ENCODE assay signal across 26 cellular contexts in genomic region chr18:28065793-28066186, GRCh38.
DNase-seq lines count a peak whose midpoint lies in the region; ATAC-seq, FAIRE-seq and TF ChIP-seq lines count a peak whose summit lies in the region.
"Had no signal": no experiment of that assay in that cellular context is flagged by ENCODE, and none has a peak within 500 bp of the region (broad histone marks: within the 10 kb centered on the region; RNA-seq: fewer than 3 reads in every experiment).

No MANE protein-coding gene starts in this region.

- no peak overlapping the region for H3K4me3 ChIP-seq in GM23338
- H3K4me3 ChIP-seq in SJCRH30: no peak overlapping the region
- no peak overlapping the region for H3K4me3 ChIP-seq in osteoblast (ENCODE audit: insufficient read depth, low read length)
- H3K4me3 ChIP-seq: adrenal gland, PC-9, sigmoid colon, tibial nerve had no signal

- no peak overlapping the region for H3K4me3 Mint-ChIP-seq in GM23338
- H3K4me3 Mint-ChIP-seq: activated CD4-positive, alpha-beta T cell treated with anti-CD3 and anti-CD28 coated beads, Interleukin-2, amount 10 ng/mL, durations not matched to agents 24 days and 14 days; CD4-positive, alpha-beta memory T cell; central memory CD8-positive, alpha-beta T cell; natural killer cell treated with Interleukin-12 subunit alpha and Interleukin-12 subunit beta and Interleukin-15 and Interleukin-18, amount 100 ng/mL, for 72 hours had no signal

- DNase-seq in GM23338 (ENCODE audit: low spot score) (no peak), SJCRH30 (no peak), epithelial cell of prostate (ENCODE audit: low read depth, low spot score) (no peak), osteoblast (ENCODE audit: insufficient read length, low spot score, missing footprints) (peak; percentile 59), RCC 7860 (ENCODE audit: low spot score) (no peak)
- no peak for DNase-seq in stimulated activated CD4-positive, alpha-beta T cell treated with anti-CD3 and anti-CD28 coated beads, Interleukin-2, amount 100 ng/mL, for 48 hours
- DNase-seq: activated CD4-positive, alpha-beta T cell treated with anti-CD3 and anti-CD28 coated beads, Interleukin-2, amount 10 ng/mL, durations not matched to agents 24 days and 14 days; activated naive CD4-positive, alpha-beta T cell; activated T-cell treated with anti-CD3 and anti-CD28 coated beads, Interleukin-2, amount 50 U/mL, for 48 hours; adrenal gland; CD4-positive, alpha-beta memory T cell; hypothalamus; left ventricle myocardium superior; NCI-H146; NCI-H510A treated with DMSO at 0.1 percent for 48 hours; NK-92 treated with Interleukin-12 subunit alpha and Interleukin-12 subunit beta, amount 100 ng/mL, for 24 hours; PC-9; sigmoid colon; stimulated activated CD8-positive, alpha-beta memory T cell treated with anti-CD3 and anti-CD28 coated beads, Interleukin-4, amount 100 ng/mL, for 48 hours; T-helper 2 cell had no signal

- H4K20me1 ChIP-seq in GM23338 (replicated peaks; ENCODE audit: insufficient read depth) (no peaks in the 10 kb centered on the region), osteoblast (ENCODE audit: insufficient read depth, low read length) (no peaks in the 10 kb centered on the region)

- no peaks in the 10 kb centered on the region for H3K27me3 Mint-ChIP-seq in GM23338 (ENCODE audit: insufficient read depth, low read depth, poor library complexity)
- H3K27me3 Mint-ChIP-seq: activated CD4-positive, alpha-beta T cell treated with anti-CD3 and anti-CD28 coated beads, Interleukin-2, amount 10 ng/mL, durations not matched to agents 24 days and 14 days; CD4-positive, alpha-beta memory T cell; central memory CD8-positive, alpha-beta T cell; natural killer cell treated with Interleukin-12 subunit alpha and Interleukin-12 subunit beta and Interleukin-15 and Interleukin-18, amount 100 ng/mL, for 72 hours had no signal

- no peaks in the 10 kb centered on the region for H3F3A ChIP-seq in GM23338 (replicated peaks; ENCODE audit: low read depth)

- H3K27ac ChIP-seq in GM23338 (ENCODE audit: low read depth) (peak overlapping the region; percentile 12; the same call in 1 of the 2 replicates), SJCRH30 (peak overlapping the region; percentile 65), epithelial cell of prostate (peak overlapping the region; percentile 36), osteoblast (ENCODE audit: low read depth, low read length) (peak overlapping the region; percentile 95)
- H3K27ac ChIP-seq: PC-9, sigmoid colon, tibial nerve, VCaP had no signal

- H3K4me2 ChIP-seq in GM23338 (no peak overlapping the region), osteoblast (ENCODE audit: insufficient read depth, low read length) (peak overlapping the region; percentile 27)
- H3K4me2 ChIP-seq: PC-9 had no signal

- no peak overlapping the region for H2AFZ ChIP-seq in GM23338
- H2AFZ ChIP-seq in osteoblast (ENCODE audit: low read length): no peak overlapping the region
- H2AFZ ChIP-seq: PC-9 had no signal

- H3K36me3 ChIP-seq in GM23338 (ENCODE audit: insufficient read depth) (peaks cover 4% of the 10 kb centered on the region; the same call in 1 of the 2 replicates), SJCRH30 (no peaks in the 10 kb centered on the region), osteoblast (ENCODE audit: insufficient read depth, low read length) (no peaks in the 10 kb centered on the region)
- H3K36me3 ChIP-seq: adrenal gland, sigmoid colon, tibial nerve had no signal

- H3K9me3 ChIP-seq in SJCRH30 (replicated peaks) (no peaks in the 10 kb centered on the region), osteoblast (ENCODE audit: low read depth, low read length) (peaks cover 2% of the 10 kb centered on the region)
- H3K9me3 ChIP-seq: adrenal gland, sigmoid colon, tibial nerve had no signal

- no peaks in the 10 kb centered on the region for H3K9me2 ChIP-seq in GM23338 (ENCODE audit: insufficient read depth)

- H3K4me1 Mint-ChIP-seq in GM23338: peaks cover 19% of the 10 kb centered on the region
- H3K4me1 Mint-ChIP-seq: activated CD4-positive, alpha-beta T cell treated with anti-CD3 and anti-CD28 coated beads, Interleukin-2, amount 10 ng/mL, durations not matched to agents 24 days and 14 days; CD4-positive, alpha-beta memory T cell; central memory CD8-positive, alpha-beta T cell had no signal

- no peaks in the 10 kb centered on the region; the same call in 1 of the 3 replicates for H3K9me3 Mint-ChIP-seq in GM23338
- H3K9me3 Mint-ChIP-seq: activated CD4-positive, alpha-beta T cell treated with anti-CD3 and anti-CD28 coated beads, Interleukin-2, amount 10 ng/mL, durations not matched to agents 24 days and 14 days had no signal

- peaks cover 8% of the 10 kb centered on the region for H3K4me1 ChIP-seq in GM23338 (ENCODE audit: insufficient read depth)
- 0 out of 2 replicates have a peak, but pooled peaks cover 7% of the 10 kb centered on the region for H3K4me1 ChIP-seq in SJCRH30
- H3K4me1 ChIP-seq in osteoblast (ENCODE audit: insufficient read depth, low read length): peaks cover 42% of the 10 kb centered on the region
- H3K4me1 ChIP-seq: sigmoid colon, tibial nerve had no signal

- no peak for TF ChIP-seq CTCF in GM23338 (conservative IDR thresholded peaks at IDR 0.05; ENCODE audit: low read depth in 2 of 2)
- no peak for TF ChIP-seq CTCF in osteoblast (IDR thresholded peaks at IDR 0.05; ENCODE audit: extremely low read depth, low read depth, low read length)

- H3K79me2 ChIP-seq in GM23338 (replicated peaks; ENCODE audit: insufficient read depth) (peaks cover 4% of the 10 kb centered on the region; the same call in 1 of the 2 replicates), osteoblast (ENCODE audit: insufficient read depth, low read length) (peaks cover 65% of the 10 kb centered on the region)

- no peaks in the 10 kb centered on the region for H3K36me3 Mint-ChIP-seq in GM23338 (ENCODE audit: low read depth)
- H3K36me3 Mint-ChIP-seq: CD4-positive, alpha-beta memory T cell; natural killer cell treated with Interleukin-12 subunit alpha and Interleukin-12 subunit beta and Interleukin-15 and Interleukin-18, amount 100 ng/mL, for 72 hours had no signal

- ATAC-seq in GM23338 (no peak), HG03342 (IDR thresholded peaks at IDR 0.05; ENCODE audit: unreplicated experiment) (no peak), GM19023 (IDR thresholded peaks at IDR 0.05; ENCODE audit: unreplicated experiment) (no peak)
- ATAC-seq: natural killer cell treated with Interleukin-12 subunit alpha and Interleukin-12 subunit beta and Interleukin-15 and Interleukin-18, amount 100 ng/mL, for 72 hours had no signal

- FAIRE-seq in RCC 7860 (lab: Jason Lieb, UNC): no peak

- H3K27me3 ChIP-seq in GM23338 (ENCODE audit: insufficient read depth) (no peaks in the 10 kb centered on the region), SJCRH30 (no peaks in the 10 kb centered on the region), osteoblast (ENCODE audit: insufficient read depth, low read length) (no peaks in the 10 kb centered on the region)
- H3K27me3 ChIP-seq: adrenal gland, sigmoid colon, tibial nerve had no signal

- H3K27ac Mint-ChIP-seq in GM23338: peak overlapping the region; percentile 77; the same call in 1 of the 2 replicates
- H3K27ac Mint-ChIP-seq: activated CD4-positive, alpha-beta T cell treated with anti-CD3 and anti-CD28 coated beads, Interleukin-2, amount 10 ng/mL, durations not matched to agents 24 days and 14 days; CD4-positive, alpha-beta memory T cell; natural killer cell treated with Interleukin-12 subunit alpha and Interleukin-12 subunit beta and Interleukin-15 and Interleukin-18, amount 100 ng/mL, for 72 hours had no signal

TF ChIP-seq in GM23338, 12 proteins besides CTCF, POLR2A, EP300 and RAD21 (continues in another document):
- TF ChIP-seq NANOG (IDR thresholded peaks at IDR 0.05; ENCODE audit: borderline replicate concordance) (no peak), EZH2phosphoT487 (IDR thresholded peaks at IDR 0.05; ENCODE audit: unreplicated experiment) (no peak), ZNF114 (CRISPR knock-in tag; IDR thresholded peaks at IDR 0.05) (no peak), STAT1 (IDR thresholded peaks at IDR 0.05; ENCODE audit: unreplicated experiment) (no peak)

Comparison
In these comparisons a context has a peak if more than half of its experiments do, and no peak if none do; other contexts are left out.
1. H3K27ac ChIP-seq: peak in every context shown above with its lines; median percentile 95 in osteoblast; 65 in SJCRH30; 36 in epithelial cell of prostate; 12 in GM23338.